In the genomic region with DNA sequence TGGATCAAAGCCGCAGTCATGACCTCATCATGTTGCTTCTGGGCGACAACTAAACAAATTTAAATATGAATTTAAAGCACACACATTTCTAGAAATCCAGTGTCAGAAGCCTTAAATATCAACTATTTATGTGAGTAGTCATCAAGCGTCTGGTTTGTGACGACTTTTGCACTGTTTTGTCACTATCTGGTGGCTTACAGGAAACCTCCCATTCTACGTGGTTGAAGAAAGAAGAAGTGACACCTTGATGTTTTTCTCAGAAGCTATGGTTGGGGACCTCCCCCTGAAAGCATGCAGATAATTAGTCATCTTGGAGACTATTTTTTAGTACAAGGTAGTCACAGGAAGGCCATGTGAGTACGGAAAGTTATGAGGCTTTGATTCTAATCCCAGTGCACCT, we compare ENCODE assay signal across 9 cellular contexts. TPM values are rescaled to one million over a fixed set of nuclear protein-coding genes. Genes with fewer than 3 reads are reported as not detected.
DNase-seq lines count a peak whose midpoint lies in the region; ATAC-seq and TF ChIP-seq lines count a peak whose summit lies in the region.
"Had no signal": no experiment of that assay in that cellular context is flagged by ENCODE, and none has a peak within 500 bp of the region (broad histone marks: within the 10 kb centered on the region; RNA-seq: fewer than 3 reads in every experiment).

No MANE protein-coding gene starts in this region.

- H3K4me1 Mint-ChIP-seq in activated CD4-positive, alpha-beta T cell treated with anti-CD3 and anti-CD28 coated beads, Interleukin-2, amount 10 ng/mL, durations not matched to agents 24 days and 14 days, result peaks cover 79% of the 10 kb centered on the region

- no peak for TF ChIP-seq CTCF in lower leg skin (IDR thresholded peaks at IDR 0.05)
- no peak for TF ChIP-seq CTCF in prostate gland (IDR thresholded peaks at IDR 0.05)

- peak; percentile 92 for DNase-seq in activated CD4-positive, alpha-beta T cell treated with anti-CD3 and anti-CD28 coated beads, Interleukin-2, amount 10 ng/mL, durations not matched to agents 24 days and 14 days
- DNase-seq in stimulated activated CD4-positive, alpha-beta T cell treated with anti-CD3 and anti-CD28 coated beads, Interleukin-15, amount 100 ng/mL, for 48 hours (ENCODE audit: low read depth in 2 of 2), result peak; percentile 42 to 49
- DNase-seq in lower leg skin (ENCODE audit: low spot score in 2 of 2) (no peak), OCI-M2 (lab: John Stamatoyannopoulos, UW; ENCODE audit: unreplicated experiment) (no peak), prostate gland (ENCODE audit: low spot score) (no peak), NCI-H1092 treated with DMSO at 0.1 percent for 48 hours (lab: John Stamatoyannopoulos, UW) (no peak)

- H3K27me3 Mint-ChIP-seq in activated CD4-positive, alpha-beta T cell treated with anti-CD3 and anti-CD28 coated beads, Interleukin-2, amount 10 ng/mL, durations not matched to agents 24 days and 14 days, result peaks cover 9% of the 10 kb centered on the region

- H3K27me3 ChIP-seq in prostate gland (replicated peaks; ENCODE audit: insufficient read depth), result no peaks in the 10 kb centered on the region

- H3K9me3 ChIP-seq in prostate gland, result no peaks in the 10 kb centered on the region

- ATAC-seq in GM19397 (IDR thresholded peaks at IDR 0.05; ENCODE audit: unreplicated experiment), result peak; percentile 98
- ATAC-seq in HG03108 (IDR thresholded peaks at IDR 0.05; ENCODE audit: unreplicated experiment), result peak; percentile 93

- peaks cover 18% of the 10 kb centered on the region for H3K9me3 Mint-ChIP-seq in activated CD4-positive, alpha-beta T cell treated with anti-CD3 and anti-CD28 coated beads, Interleukin-2, amount 10 ng/mL, durations not matched to agents 24 days and 14 days

- WGBS in lower leg skin, 2 donors, result 83 to 87% methylated on average over 6 of the region's 6 CpGs
- 90% methylated on average over 6 of the region's 6 CpGs for WGBS in prostate gland

- no peaks in the 10 kb centered on the region for H3K36me3 ChIP-seq in prostate gland

- H3K36me3 Mint-ChIP-seq in activated CD4-positive, alpha-beta T cell treated with anti-CD3 and anti-CD28 coated beads, Interleukin-2, amount 10 ng/mL, durations not matched to agents 24 days and 14 days (ENCODE audit: low read depth), result peaks cover 20% of the 10 kb centered on the region

- no peak overlapping the region for H3K27ac ChIP-seq in prostate gland

- no peaks in the 10 kb centered on the region for H3K4me1 ChIP-seq in prostate gland (replicated peaks)

- H3K4me3 ChIP-seq in lower leg skin (ENCODE audit: low read depth, poor library complexity, severe bottlenecking) (no peak overlapping the region), prostate gland (no peak overlapping the region)

- H3K4me3 Mint-ChIP-seq in activated CD4-positive, alpha-beta T cell treated with anti-CD3 and anti-CD28 coated beads, Interleukin-2, amount 10 ng/mL, durations not matched to agents 24 days and 14 days, result peak overlapping the region; percentile 17

- TF ChIP-seq POLR2A in lower leg skin (IDR thresholded peaks at IDR 0.05), result no peak
- TF ChIP-seq POLR2A in prostate gland (IDR thresholded peaks at IDR 0.05), result no peak

- H3K27ac Mint-ChIP-seq in activated CD4-positive, alpha-beta T cell treated with anti-CD3 and anti-CD28 coated beads, Interleukin-2, amount 10 ng/mL, durations not matched to agents 24 days and 14 days, result peak overlapping the region; percentile 89

- intact Hi-C loops in activated CD4-positive, alpha-beta T cell treated with anti-CD3 and anti-CD28 coated beads, Interleukin-2, amount 10 ng/mL, durations not matched to agents 24 days and 14 days (cut with micrococcal nuclease), result loop anchor here (10.0 kb wide), 2 partner anchors 930 to 1290 kb away; partner anchors contain the start of gene ATP1A1
- intact Hi-C loops in lower leg skin (cut with DNase I; ENCODE audit: low total_unique reads), result no loop called here
- intact Hi-C loops in prostate gland (cut with DNase I), result no loop called here

RNA-seq across cellular contexts. Expression of gene TENT5C, which starts 58.5 kb away (rescaled TPM):
- total RNA-seq in activated CD4-positive, alpha-beta T cell treated with anti-CD3 and anti-CD28 coated beads, Interleukin-2, amount 10 ng/mL, durations not matched to agents 24 days and 14 days, result 3.1 and 3.5 TPM in 2 replicates
- total RNA-seq in lower leg skin, result 1 to 10 TPM; 1.9 to 4.3 (median 2.8) TPM
- total RNA-seq in prostate gland, result 10 to 100 TPM; 23.1 to 28.7 TPM
- total RNA-seq: LHCN-M2 had no signal

Comparison
In these comparisons a context has a peak if more than half of its experiments do, and no peak if none do; other contexts are left out.
1. DNase-seq: peak in activated CD4-positive, alpha-beta T cell treated with anti-CD3 and anti-CD28 coated beads, Interleukin-2, amount 10 ng/mL, durations not matched to agents 24 days and 14 days (single experiment) and stimulated activated CD4-positive, alpha-beta T cell treated with anti-CD3 and anti-CD28 coated beads, Interleukin-15, amount 100 ng/mL, for 48 hours (2 of 2); none in lower leg skin (0 of 2), OCI-M2 (single experiment), prostate gland (single experiment) and NCI-H1092 treated with DMSO at 0.1 percent for 48 hours (single experiment).